Comparison of ENCODE assay signal across 9 cellular contexts in the genomic region with DNA sequence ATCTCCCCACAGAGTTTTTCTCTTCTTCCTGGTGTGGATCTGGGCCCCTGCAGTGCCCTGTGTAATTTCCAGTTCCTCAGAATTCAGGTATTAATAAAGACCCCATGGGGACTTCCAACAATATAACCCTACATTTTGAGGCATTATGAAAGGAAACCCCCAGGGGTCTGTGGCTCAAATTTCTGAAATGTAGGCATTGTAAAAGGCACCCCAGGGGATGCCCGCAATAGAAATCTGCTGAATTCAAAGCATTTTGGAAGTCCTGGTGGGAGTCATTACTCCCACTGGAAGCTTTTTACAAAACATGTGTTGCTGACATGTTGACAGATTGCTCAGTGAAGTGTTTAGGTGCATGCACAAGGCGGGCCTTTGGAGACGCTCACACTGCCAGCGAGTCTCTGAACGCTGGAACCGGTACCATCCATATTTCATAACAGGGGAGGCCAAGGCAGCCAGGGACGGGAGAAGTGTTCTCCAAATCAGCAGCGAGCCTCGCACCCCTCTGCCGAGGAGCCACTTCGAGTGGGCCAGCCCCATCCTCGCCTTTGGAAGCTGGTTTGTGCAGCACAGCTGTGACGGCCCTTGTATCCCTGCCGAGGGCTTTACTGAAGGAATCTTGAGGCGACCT.
A peak's percentile ranks its signal among the peaks of the same experiment; 100 is the strongest.
DNase-seq lines count a peak whose midpoint lies in the region; ATAC-seq and TF ChIP-seq lines count a peak whose summit lies in the region.
"Had no signal": no experiment of that assay in that cellular context is flagged by ENCODE, and none has a peak within 500 bp of the region (broad histone marks: within the 10 kb centered on the region; RNA-seq: fewer than 3 reads in every experiment).

No MANE protein-coding gene starts in this region.

- peak overlapping the region; percentile 88 to 89 for H3K27ac ChIP-seq in ascending aorta
- H3K27ac ChIP-seq in sigmoid colon: peak overlapping the region; percentile 7 to 77 (median 58)
- H3K27ac ChIP-seq: VCaP had no signal

- no peaks in the 10 kb centered on the region for H3K36me3 Mint-ChIP-seq in immature natural killer cell

- POLR2A ChIA-PET in HEK293T (lab: Yijun Ruan, JAX): no interaction called here

- intact Hi-C loops in ascending aorta (cut with DNase I) (loop anchor here (2.0 to 5.0 kb wide), 3 partner anchors 53 to 130 kb away; no protein-coding TSS in a partner anchor), sigmoid colon (cut with DNase I) (loop anchor here (5.0 kb wide), 1 partner anchor 40 kb away; no protein-coding TSS in a partner anchor)

- H3K27me3 Mint-ChIP-seq in immature natural killer cell (ENCODE audit: low read depth in 3 of 3): peaks cover 0 to 7% (median 4%) of the 10 kb centered on the region in 3 donors

- H3K27me3 ChIP-seq in ascending aorta: no peaks in the 10 kb centered on the region
- no peaks in the 10 kb centered on the region for H3K27me3 ChIP-seq in iPS-15b (ENCODE audit: control insufficient read depth, insufficient read depth, low read length)
- H3K27me3 ChIP-seq in sigmoid colon: no peaks in the 10 kb centered on the region

- WGBS in sigmoid colon, 2 donors: 70 to 81% methylated on average over 15 of the region's 15 CpGs

- no peak for TF ChIP-seq EP300 in sigmoid colon (IDR thresholded peaks at IDR 0.05)

- ATAC-seq in GM18867 (IDR thresholded peaks at IDR 0.05; ENCODE audit: unreplicated experiment) (no peak), GM19463 (IDR thresholded peaks at IDR 0.05; ENCODE audit: unreplicated experiment) (no peak)

- no peak overlapping the region for H3K27ac Mint-ChIP-seq in immature natural killer cell

- H3K36me3 ChIP-seq in ascending aorta: no peaks in the 10 kb centered on the region
- no peaks in the 10 kb centered on the region for H3K36me3 ChIP-seq in iPS-15b (ENCODE audit: control insufficient read depth, insufficient read depth, low read length)
- H3K36me3 ChIP-seq in sigmoid colon: no peaks in the 10 kb centered on the region

- DNase-seq in HEK293T (ENCODE audit: extremely low spot score) (peak; percentile 73), ascending aorta (ENCODE audit: low spot score in 2 of 2) (peak; percentile 18 to 80), sigmoid colon (peak; percentile 88), cortex of kidney (lab: John Stamatoyannopoulos, UW) (no peak), immature natural killer cell (no peak)

- H3K4me1 Mint-ChIP-seq in immature natural killer cell: no peaks in the 10 kb centered on the region

- H3K9ac ChIP-seq in iPS-15b (ENCODE audit: low read depth, low read length): peak overlapping the region; percentile 49

- CTCF ChIA-PET in HEK293T (lab: Yijun Ruan, JAX): interaction anchor here (0.9 to 1.2 kb wide), 2 partner anchors 9 to 155 kb away, joined by 3 read pairs; no protein-coding TSS in a partner anchor

- TF ChIP-seq CTCF in ascending aorta (IDR thresholded peaks at IDR 0.05): no peak
- TF ChIP-seq CTCF in sigmoid colon (IDR thresholded peaks at IDR 0.05): no peak

- peaks cover 7 to 25% of the 10 kb centered on the region in 2 donors for H3K4me1 ChIP-seq in ascending aorta
- H3K4me1 ChIP-seq in iPS-15b (ENCODE audit: control insufficient read depth, insufficient read depth, low read length): peaks cover 51% of the 10 kb centered on the region
- peaks cover 0 to 36% (median 26%) of the 10 kb centered on the region in 4 donors for H3K4me1 ChIP-seq in sigmoid colon

- peak overlapping the region in 1 of 2 donors; percentile 39 for H3K4me3 ChIP-seq in ascending aorta
- H3K4me3 ChIP-seq in iPS-15b (ENCODE audit: low read depth, low read length): no peak overlapping the region
- H3K4me3 ChIP-seq in sigmoid colon: peak overlapping the region in 1 of 4 donors; percentile 7

- no peak overlapping the region for H3K4me3 Mint-ChIP-seq in immature natural killer cell

- H3K9me3 Mint-ChIP-seq in immature natural killer cell: no peaks in the 10 kb centered on the region

- H3K9me3 ChIP-seq in ascending aorta: no peaks in the 10 kb centered on the region
- no peaks in the 10 kb centered on the region for H3K9me3 ChIP-seq in iPS-15b (ENCODE audit: control insufficient read depth, insufficient read depth, low read length)
- H3K9me3 ChIP-seq in sigmoid colon: no peaks in the 10 kb centered on the region

- no peak for TF ChIP-seq POLR2A in sigmoid colon (IDR thresholded peaks at IDR 0.05)

TF ChIP-seq in HEK293T, 16 proteins besides CTCF, POLR2A, EP300 and RAD21:
- TF ChIP-seq FOXK2 (IDR thresholded peaks at IDR 0.05) (no peak), L3MBTL2 (conservative IDR thresholded peaks at IDR 0.05) (peak; percentile 39; the same call in 1 of the 2 replicates), ARNT (IDR thresholded peaks at IDR 0.05) (no peak), BHLHE40 (IDR thresholded peaks at IDR 0.05; ENCODE audit: borderline replicate concordance) (peak; percentile 59; the same call in 1 of the 2 replicates), SUZ12 (IDR thresholded peaks at IDR 0.05) (no peak), CTBP1 (IDR thresholded peaks at IDR 0.05; ENCODE audit: borderline replicate concordance) (peak; percentile 78; the same call in 1 of the 2 replicates)
- TF ChIP-seq, protein P1, sequence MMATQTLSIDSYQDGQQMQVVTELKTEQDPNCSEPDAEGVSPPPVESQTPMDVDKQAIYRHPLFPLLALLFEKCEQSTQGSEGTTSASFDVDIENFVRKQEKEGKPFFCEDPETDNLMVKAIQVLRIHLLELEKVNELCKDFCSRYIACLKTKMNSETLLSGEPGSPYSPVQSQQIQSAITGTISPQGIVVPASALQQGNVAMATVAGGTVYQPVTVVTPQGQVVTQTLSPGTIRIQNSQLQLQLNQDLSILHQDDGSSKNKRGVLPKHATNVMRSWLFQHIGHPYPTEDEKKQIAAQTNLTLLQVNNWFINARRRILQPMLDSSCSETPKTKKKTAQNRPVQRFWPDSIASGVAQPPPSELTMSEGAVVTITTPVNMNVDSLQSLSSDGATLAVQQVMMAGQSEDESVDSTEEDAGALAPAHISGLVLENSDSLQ (IDR thresholded peaks at IDR 0.05): peak; percentile 93

Comparison
In these comparisons a context has a peak if more than half of its experiments do, and no peak if none do; other contexts are left out.
1. DNase-seq: peak in HEK293T (single experiment), ascending aorta (2 of 2) and sigmoid colon (single experiment); none in cortex of kidney (single experiment) and immature natural killer cell (0 of 3).